Comparison of ENCODE assay signal across 1 cellular context in genomic region chr4:176307591-176307920, GRCh38.
TF ChIP-seq lines count a peak whose summit lies in the region.

No MANE protein-coding gene starts in this region.

TF ChIP-seq in IMR-90, 13 proteins besides CTCF, POLR2A, EP300 and RAD21 (continued from another document):
- TF ChIP-seq USF2 (IDR thresholded peaks at IDR 0.05; ENCODE audit: low read depth, low read length) (no peak), ELK1 (IDR thresholded peaks at IDR 0.05; ENCODE audit: borderline replicate concordance, low read depth, low read length) (no peak), CHD1 (IDR thresholded peaks at IDR 0.05; ENCODE audit: low read depth, low read length) (no peak), FOS (IDR thresholded peaks at IDR 0.05; ENCODE audit: low read depth, low read length) (no peak), CEBPB (IDR thresholded peaks at IDR 0.05; ENCODE audit: low read depth, low read length) (no peak), RCOR1 (IDR thresholded peaks at IDR 0.05; ENCODE audit: insufficient replicate concordance, low read length) (no peak)
